Comparison of ENCODE assay signal across 7 cellular contexts in genomic region chr5:88875609-88876234, GRCh38. TPM values are rescaled to one million over a fixed set of nuclear protein-coding genes. Genes with fewer than 3 reads are reported as not detected.
DNase-seq lines count a peak whose midpoint lies in the region; ATAC-seq and TF ChIP-seq lines count a peak whose summit lies in the region.

No MANE protein-coding gene starts in this region.

- intact Hi-C loops in Caco-2 (cut with micrococcal nuclease; ENCODE audit: unreplicated experiment) = no loop called here

- CTCF ChIA-PET in Caco-2 (lab: Charles Lee) = no interaction called here

- ATAC-seq in GM21447 (IDR thresholded peaks at IDR 0.05; ENCODE audit: unreplicated experiment) = peak; percentile 56
- ATAC-seq in effector memory CD8-positive, alpha-beta T cell (replicated peaks) = no peak

- in situ Hi-C loops in KBM-7 (cut with MboI; ENCODE audit: low pct_unique_long_range_greater_than_20kb, low sequenced_read_pairs) = no loop called here

- peaks cover 15% of the 10 kb centered on the region for H3K4me1 Mint-ChIP-seq in chondrocyte (ENCODE audit: low read depth)
- no peaks in the 10 kb centered on the region for H3K4me1 Mint-ChIP-seq in effector memory CD8-positive, alpha-beta T cell (ENCODE audit: low read depth in 2 of 2)
- no peaks in the 10 kb centered on the region for H3K4me1 Mint-ChIP-seq in Caco-2 (ENCODE audit: low read depth, unreplicated experiment)

- no peak overlapping the region for H3K4me3 Mint-ChIP-seq in chondrocyte (ENCODE audit: unreplicated experiment)
- H3K4me3 Mint-ChIP-seq in effector memory CD8-positive, alpha-beta T cell = no peak overlapping the region
- H3K4me3 Mint-ChIP-seq in Caco-2 (ENCODE audit: unreplicated experiment) = no peak overlapping the region

- H3K4me3 ChIP-seq in subcutaneous abdominal adipose tissue (ENCODE audit: low read depth in 1 of 5, low read length in 5 of 5) (peak overlapping the region in 3 of 5 donors; percentile 20 to 43 (median 30)), Caco-2 (ENCODE audit: low read depth, low read length) (no peak overlapping the region)

- no TSS peak for BruUV-seq in Caco-2 (replicated peaks; lab: Mats Ljungman, UMichigan)

- H3K36me3 ChIP-seq in subcutaneous abdominal adipose tissue (ENCODE audit: control insufficient read depth in 5 of 5, insufficient read depth in 5 of 5, low read length in 5 of 5) (no peaks in the 10 kb centered on the region), Caco-2 (ENCODE audit: control insufficient read depth, insufficient read depth, low read length) (no peaks in the 10 kb centered on the region)

- H3K9me3 Mint-ChIP-seq in chondrocyte (ENCODE audit: low read depth) (no peaks in the 10 kb centered on the region), Caco-2 (ENCODE audit: unreplicated experiment) (no peaks in the 10 kb centered on the region)
- H3K9me3 Mint-ChIP-seq in effector memory CD8-positive, alpha-beta T cell = peaks cover 0 to 4% of the 10 kb centered on the region in 2 donors

- peak overlapping the region; percentile 25 for H3K27ac Mint-ChIP-seq in chondrocyte (ENCODE audit: unreplicated experiment)
- H3K27ac Mint-ChIP-seq in effector memory CD8-positive, alpha-beta T cell = no peak overlapping the region
- no peak overlapping the region for H3K27ac Mint-ChIP-seq in Caco-2 (ENCODE audit: unreplicated experiment)

- H3K9ac ChIP-seq in subcutaneous abdominal adipose tissue (ENCODE audit: low read length in 5 of 5) = peak overlapping the region in 2 of 5 donors; percentile 11 to 51

- TF ChIP-seq CTCF in chondrocyte (IDR thresholded peaks at IDR 0.05) (no peak), Caco-2 (IDR thresholded peaks at IDR 0.05; ENCODE audit: insufficient read depth in 1 of 2, low read depth in 1 of 2, low read length in 1 of 2, severe bottlenecking in 1 of 2, unreplicated experiment in 1 of 2) (no peak)

- peaks cover 0 to 47% (median 13%) of the 10 kb centered on the region in 5 donors for H3K4me1 ChIP-seq in subcutaneous abdominal adipose tissue (ENCODE audit: control insufficient read depth in 5 of 5, insufficient read depth in 5 of 5, low read length in 5 of 5)
- peaks cover 11% of the 10 kb centered on the region; the same call in 1 of the 2 replicates for H3K4me1 ChIP-seq in Caco-2

- DNase-seq in KBM-7 (peak; percentile 53), chondrocyte (ENCODE audit: low spot score) (no peak), T-helper 1 cell (no peak), Caco-2 (no peak)
- no peak for DNase-seq in effector memory CD8-positive, alpha-beta T cell

- POLR2A ChIA-PET in Caco-2 (lab: Charles Lee) = no interaction called here

- H3K27ac ChIP-seq in subcutaneous abdominal adipose tissue (ENCODE audit: low read depth, low read length) = peak overlapping the region; percentile 37

- H3K36me3 Mint-ChIP-seq in chondrocyte (ENCODE audit: low read depth) = peaks cover 2% of the 10 kb centered on the region
- H3K36me3 Mint-ChIP-seq in effector memory CD8-positive, alpha-beta T cell (ENCODE audit: insufficient read depth) = no peaks in the 10 kb centered on the region
- H3K36me3 Mint-ChIP-seq in Caco-2 (ENCODE audit: insufficient read depth, unreplicated experiment) = no peaks in the 10 kb centered on the region

- no peaks in the 10 kb centered on the region for H3K9me3 ChIP-seq in subcutaneous abdominal adipose tissue (ENCODE audit: control insufficient read depth in 5 of 5, low read length in 5 of 5)
- no peaks in the 10 kb centered on the region for H3K9me3 ChIP-seq in Caco-2

- H3K27me3 ChIP-seq in subcutaneous abdominal adipose tissue (ENCODE audit: control insufficient read depth in 5 of 5, insufficient read depth in 4 of 5, low read length in 5 of 5) = no peaks in the 10 kb centered on the region
- no peaks in the 10 kb centered on the region for H3K27me3 ChIP-seq in Caco-2 (replicated peaks; ENCODE audit: control insufficient read depth, insufficient read depth, low read length)

- no peaks in the 10 kb centered on the region for H3K27me3 Mint-ChIP-seq in chondrocyte (ENCODE audit: low read depth)
- H3K27me3 Mint-ChIP-seq in effector memory CD8-positive, alpha-beta T cell = no peaks in the 10 kb centered on the region
- H3K27me3 Mint-ChIP-seq in Caco-2 (ENCODE audit: insufficient read depth, unreplicated experiment) = no peaks in the 10 kb centered on the region

RNA-seq across cellular contexts. Expression of gene MEF2C, which starts 7.3 kb away (rescaled TPM):
- total RNA-seq in chondrocyte (25.4 to 35.7 TPM (median 29.6 TPM) in 3 replicates), Caco-2 (2022) (1.5 and 1.9 TPM in 2 replicates)
